Comparison of ENCODE assay signal across 13 cellular contexts in the genomic region with DNA sequence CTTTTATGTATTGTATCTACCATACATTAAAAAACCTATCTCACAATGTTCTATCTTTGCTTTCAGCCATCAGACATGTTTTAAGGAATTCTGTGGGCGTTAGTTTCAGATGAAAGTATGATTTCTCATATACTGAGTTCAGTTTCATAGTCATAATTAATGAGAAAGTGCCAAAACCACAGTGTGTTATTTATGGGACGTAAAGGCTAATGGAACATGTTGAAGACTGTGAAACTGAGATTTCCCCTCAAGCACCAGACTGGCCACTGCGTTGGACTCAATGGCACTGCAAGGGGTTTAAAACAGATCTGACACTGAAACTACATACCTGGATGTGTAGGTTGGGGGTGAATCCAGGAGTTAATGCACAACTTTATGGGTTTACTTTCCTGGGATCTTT. TPM values are rescaled to one million over a fixed set of nuclear protein-coding genes. Genes with fewer than 3 reads are reported as not detected.
DNase-seq lines count a peak whose midpoint lies in the region; ATAC-seq and TF ChIP-seq lines count a peak whose summit lies in the region.
"Had no signal": no experiment of that assay in that cellular context is flagged by ENCODE, and none has a peak within 500 bp of the region (broad histone marks: within the 10 kb centered on the region; RNA-seq: fewer than 3 reads in every experiment).

No MANE protein-coding gene starts in this region.

- peak; percentile 5 for DNase-seq in activated naive CD4-positive, alpha-beta T cell treated with anti-CD3 and anti-CD28 coated beads for 36 hours
- no peak for DNase-seq in activated naive CD4-positive, alpha-beta T cell treated with Interleukin-2 at 50 U/mL for 16 hours
- DNase-seq in type B pancreatic cell (ENCODE audit: extremely low spot score, unreplicated experiment) (no peak), NOMO-1 treated with DMSO at 0.1 percent for 48 hours (lab: John Stamatoyannopoulos, UW; ENCODE audit: unreplicated experiment) (no peak), NCI-H2196 treated with DMSO at 0.1 percent for 48 hours (lab: John Stamatoyannopoulos, UW; ENCODE audit: unreplicated experiment) (no peak)
- DNase-seq: ACHN; CD8-positive, alpha-beta T cell; Karpas-422; NCI-H1694; NCI-H524 treated with DMSO at 0.1 percent for 48 hours had no signal

- H3K9me3 Mint-ChIP-seq in activated naive CD4-positive, alpha-beta T cell treated with anti-CD3 and anti-CD28 coated beads for 36 hours: no peaks in the 10 kb centered on the region
- H3K9me3 Mint-ChIP-seq in stimulated activated naive CD8-positive, alpha-beta T cell treated with anti-CD3 and anti-CD28 coated beads, Interleukin-15, Interleukin-2, amounts not matched to agents 100 ng/mL and 50 ng/mL, for 24 hours: no peaks in the 10 kb centered on the region
- no peaks in the 10 kb centered on the region for H3K9me3 Mint-ChIP-seq in type B pancreatic cell
- H3K9me3 Mint-ChIP-seq: CD8-positive, alpha-beta T cell had no signal

- peaks cover 20% of the 10 kb centered on the region for H3K4me1 Mint-ChIP-seq in activated naive CD4-positive, alpha-beta T cell treated with anti-CD3 and anti-CD28 coated beads for 36 hours (ENCODE audit: low read depth)
- H3K4me1 Mint-ChIP-seq in stimulated activated naive CD8-positive, alpha-beta T cell treated with anti-CD3 and anti-CD28 coated beads, Interleukin-15, Interleukin-2, amounts not matched to agents 100 ng/mL and 50 ng/mL, for 24 hours (ENCODE audit: low read depth): peaks cover 22% of the 10 kb centered on the region
- H3K4me1 Mint-ChIP-seq in type B pancreatic cell (ENCODE audit: unreplicated experiment): no peaks in the 10 kb centered on the region

- ATAC-seq in GM21526 (IDR thresholded peaks at IDR 0.05; ENCODE audit: low FRiP score, unreplicated experiment): peak; percentile 51
- peak; percentile 54 for ATAC-seq in HG03108 (IDR thresholded peaks at IDR 0.05; ENCODE audit: unreplicated experiment)
- ATAC-seq: CD8-positive, alpha-beta T cell had no signal

- CTCF ChIA-PET in activated naive CD4-positive, alpha-beta T cell treated with anti-CD3 and anti-CD28 coated beads for 36 hours (lab: Charles Lee): interaction anchor here (0.9 kb wide), 1 partner anchor 158 kb away, joined by 3 read pairs; no protein-coding TSS in a partner anchor

- H3K27ac Mint-ChIP-seq in activated naive CD4-positive, alpha-beta T cell treated with anti-CD3 and anti-CD28 coated beads for 36 hours: no peak overlapping the region
- H3K27ac Mint-ChIP-seq in stimulated activated naive CD8-positive, alpha-beta T cell treated with anti-CD3 and anti-CD28 coated beads, Interleukin-15, Interleukin-2, amounts not matched to agents 100 ng/mL and 50 ng/mL, for 24 hours: peak overlapping the region; percentile 70
- no peak overlapping the region for H3K27ac Mint-ChIP-seq in type B pancreatic cell
- H3K27ac Mint-ChIP-seq: CD8-positive, alpha-beta T cell had no signal

- no peaks in the 10 kb centered on the region for H3K36me3 Mint-ChIP-seq in activated naive CD4-positive, alpha-beta T cell treated with anti-CD3 and anti-CD28 coated beads for 36 hours (ENCODE audit: low read depth)
- H3K36me3 Mint-ChIP-seq in stimulated activated naive CD8-positive, alpha-beta T cell treated with anti-CD3 and anti-CD28 coated beads, Interleukin-15, Interleukin-2, amounts not matched to agents 100 ng/mL and 50 ng/mL, for 24 hours (ENCODE audit: low read depth): no peaks in the 10 kb centered on the region
- no peaks in the 10 kb centered on the region for H3K36me3 Mint-ChIP-seq in type B pancreatic cell
- H3K36me3 Mint-ChIP-seq: CD8-positive, alpha-beta T cell had no signal

- intact Hi-C loops in activated naive CD4-positive, alpha-beta T cell treated with anti-CD3 and anti-CD28 coated beads for 36 hours (cut with micrococcal nuclease): loop anchor here (2.0 to 5.0 kb wide), 2 partner anchors 36 to 187 kb away; partner anchors contain the start of gene FUNDC2

- no peak for TF ChIP-seq CTCF in type B pancreatic cell (conservative IDR thresholded peaks at IDR 0.05)

- H3K27me3 Mint-ChIP-seq in activated naive CD4-positive, alpha-beta T cell treated with anti-CD3 and anti-CD28 coated beads for 36 hours (ENCODE audit: low read depth): no peaks in the 10 kb centered on the region
- no peaks in the 10 kb centered on the region for H3K27me3 Mint-ChIP-seq in stimulated activated naive CD8-positive, alpha-beta T cell treated with anti-CD3 and anti-CD28 coated beads, Interleukin-15, Interleukin-2, amounts not matched to agents 100 ng/mL and 50 ng/mL, for 24 hours
- H3K27me3 Mint-ChIP-seq in type B pancreatic cell: no peaks in the 10 kb centered on the region

- no peak overlapping the region for H3K4me3 Mint-ChIP-seq in activated naive CD4-positive, alpha-beta T cell treated with anti-CD3 and anti-CD28 coated beads for 36 hours
- no peak overlapping the region for H3K4me3 Mint-ChIP-seq in stimulated activated naive CD8-positive, alpha-beta T cell treated with anti-CD3 and anti-CD28 coated beads, Interleukin-15, Interleukin-2, amounts not matched to agents 100 ng/mL and 50 ng/mL, for 24 hours
- no peak overlapping the region for H3K4me3 Mint-ChIP-seq in type B pancreatic cell
- H3K4me3 Mint-ChIP-seq: CD8-positive, alpha-beta T cell had no signal

RNA-seq across cellular contexts. Expression of gene F8, which starts 32.0 kb away (rescaled TPM):
- total RNA-seq in activated naive CD4-positive, alpha-beta T cell treated with anti-CD3 and anti-CD28 coated beads for 36 hours: 1 to 10 TPM; 4.1 to 4.6 TPM
- 1.1 and 1.3 TPM in 2 replicates for total RNA-seq in type B pancreatic cell (ENCODE audit: low replicate concordance)

RNA-seq across cellular contexts. Expression of gene FUNDC2, which starts 36.1 kb away (rescaled TPM):
- 10 to 100 TPM; 94.3 to 95.5 TPM for total RNA-seq in activated naive CD4-positive, alpha-beta T cell treated with anti-CD3 and anti-CD28 coated beads for 36 hours
- total RNA-seq in type B pancreatic cell (ENCODE audit: low replicate concordance): 65.0 and 76.5 TPM in 2 replicates
